8 cellular contexts compared by ENCODE assay signal in genomic region chr12:63319386-63319785, GRCh38.
DNase-seq lines count a peak whose midpoint lies in the region; ATAC-seq and TF ChIP-seq lines count a peak whose summit lies in the region.
"Had no signal": no experiment of that assay in that cellular context is flagged by ENCODE, and none has a peak within 500 bp of the region (broad histone marks: within the 10 kb centered on the region; RNA-seq: fewer than 3 reads in every experiment).

No MANE protein-coding gene starts in this region.

- peak; percentile 28 for TF ChIP-seq CTCF in kidney epithelial cell (IDR thresholded peaks at IDR 0.05; ENCODE audit: insufficient read depth, low read length, poor library complexity, severe bottlenecking)

- ATAC-seq in GM18868 (IDR thresholded peaks at IDR 0.05; ENCODE audit: unreplicated experiment) (peak; percentile 69), HG02678 (IDR thresholded peaks at IDR 0.05; ENCODE audit: unreplicated experiment) (peak; percentile 71)

- no peak overlapping the region for H3K4me3 ChIP-seq in kidney epithelial cell (ENCODE audit: low read depth, low read length)

- DNase-seq in OCI-M1 (lab: John Stamatoyannopoulos, UW) (peak; percentile 58), kidney epithelial cell (ENCODE audit: low read depth) (peak; percentile 72), GM19238 (ENCODE audit: insufficient read length, low spot score) (no peak), GM19240 (ENCODE audit: insufficient read length, low spot score) (no peak)
- DNase-seq in stimulated activated CD4-positive, alpha-beta T cell treated with anti-CD3 and anti-CD28 coated beads, Interleukin-2, amount 100 ng/mL, for 48 hours: no peak
- DNase-seq: NCI-H2081 treated with DMSO at 0.1 percent for 48 hours had no signal

- H3K36me3 ChIP-seq in kidney epithelial cell (ENCODE audit: control insufficient read depth, insufficient read depth, low read length): no peaks in the 10 kb centered on the region

- no peaks in the 10 kb centered on the region for H3K27me3 ChIP-seq in kidney epithelial cell (ENCODE audit: control insufficient read depth, insufficient read depth, low read length)

Comparison
In these comparisons a context has a peak if more than half of its experiments do, and no peak if none do; other contexts are left out.
1. DNase-seq: peak in OCI-M1 (single experiment) and kidney epithelial cell (single experiment); none in GM19238 (single experiment), GM19240 (single experiment) and stimulated activated CD4-positive, alpha-beta T cell treated with anti-CD3 and anti-CD28 coated beads, Interleukin-2, amount 100 ng/mL, for 48 hours (0 of 2).